ENCODE assay signal across 25 cellular contexts in the genomic region with DNA sequence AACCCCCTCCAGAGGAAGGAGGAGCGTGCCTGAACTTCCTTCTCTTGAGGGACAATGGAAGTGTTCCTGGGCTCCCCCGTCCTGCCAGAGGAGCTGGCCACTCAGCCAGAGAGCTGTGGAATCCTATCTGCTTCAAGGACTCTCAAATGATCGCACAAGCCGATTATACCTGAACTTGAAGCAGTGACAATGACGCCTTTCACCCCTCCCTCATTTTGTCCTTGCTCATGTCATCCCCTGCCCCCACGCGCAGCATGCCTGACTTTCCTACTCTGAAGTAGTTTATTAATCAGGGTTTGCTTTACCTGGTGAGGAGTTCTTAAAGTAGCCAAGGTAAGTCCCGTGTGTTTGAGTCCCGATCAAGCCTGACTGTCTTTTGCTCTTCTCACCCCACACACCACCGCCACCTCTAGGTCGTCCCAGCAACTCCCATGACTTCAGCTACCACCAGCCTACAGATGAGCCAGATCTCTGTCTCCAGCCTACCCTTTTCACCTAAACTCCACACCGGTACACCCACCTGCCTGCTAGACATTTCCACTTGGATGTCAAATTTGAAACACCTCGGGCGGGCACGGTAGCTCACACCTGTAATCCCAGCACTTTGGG. TPM values are rescaled to one million over a fixed set of nuclear protein-coding genes. Genes with fewer than 3 reads are reported as not detected.
DNase-seq lines count a peak whose midpoint lies in the region; ATAC-seq and TF ChIP-seq lines count a peak whose summit lies in the region.
"Had no signal": no experiment of that assay in that cellular context is flagged by ENCODE, and none has a peak within 500 bp of the region (broad histone marks: within the 10 kb centered on the region; RNA-seq: fewer than 3 reads in every experiment).

No MANE protein-coding gene starts in this region.

- TF ChIP-seq POLR2A in tibial nerve (IDR thresholded peaks at IDR 0.05), result no peak
- no peak for TF ChIP-seq POLR2A in prostate gland (IDR thresholded peaks at IDR 0.05)

- H3K9ac ChIP-seq in OCI-LY3 (ENCODE audit: low read length), result no peak overlapping the region
- H3K9ac ChIP-seq in iPS-15b (ENCODE audit: low read depth, low read length), result peak overlapping the region; percentile 10
- H3K9ac ChIP-seq: parathyroid adenoma had no signal

- peaks cover 17% of the 10 kb centered on the region for H3K27me3 ChIP-seq in OCI-LY3 (ENCODE audit: low read depth, low read length)
- no peaks in the 10 kb centered on the region for H3K27me3 ChIP-seq in iPS-15b (ENCODE audit: control insufficient read depth, insufficient read depth, low read length)
- H3K27me3 ChIP-seq in tibial nerve, result no peaks in the 10 kb centered on the region
- H3K27me3 ChIP-seq in HAP-1 (ENCODE audit: low read depth), result peaks cover 35% of the 10 kb centered on the region
- no peaks in the 10 kb centered on the region for H3K27me3 ChIP-seq in prostate gland (replicated peaks; ENCODE audit: insufficient read depth)

- no peak overlapping the region for H3K4me2 ChIP-seq in OCI-LY3 (ENCODE audit: low read length)

- no peak for TF ChIP-seq EP300 in tibial nerve (IDR thresholded peaks at IDR 0.05)

- H3K4me3 ChIP-seq in OCI-LY3 (ENCODE audit: low read length), result no peak overlapping the region
- no peak overlapping the region for H3K4me3 ChIP-seq in iPS-15b (ENCODE audit: low read depth, low read length)
- H3K4me3 ChIP-seq in tibial nerve, result no peak overlapping the region
- H3K4me3 ChIP-seq in HAP-1, result no peak overlapping the region
- no peak overlapping the region for H3K4me3 ChIP-seq in prostate gland
- H3K4me3 ChIP-seq: skin epidermis had no signal

- no peaks in the 10 kb centered on the region for H3K79me2 ChIP-seq in OCI-LY3 (ENCODE audit: low read length)
- H3K79me2 ChIP-seq: parathyroid adenoma had no signal

- H3K27ac ChIP-seq in OCI-LY3 (ENCODE audit: low read length), result no peak overlapping the region
- H3K27ac ChIP-seq in tibial nerve, result peak overlapping the region in 3 of 4 donors; percentile 14 to 87 (median 73)
- H3K27ac ChIP-seq in prostate gland, result no peak overlapping the region
- H3K27ac ChIP-seq: C4-2B, parathyroid adenoma had no signal

- H4K20me1 ChIP-seq in OCI-LY3 (ENCODE audit: insufficient read depth, low read length), result no peaks in the 10 kb centered on the region

- H3K36me3 ChIP-seq in OCI-LY3 (replicated peaks; ENCODE audit: low read depth, low read length) (no peaks in the 10 kb centered on the region), iPS-15b (ENCODE audit: control insufficient read depth, insufficient read depth, low read length) (no peaks in the 10 kb centered on the region), tibial nerve (no peaks in the 10 kb centered on the region), HAP-1 (replicated peaks) (no peaks in the 10 kb centered on the region), prostate gland (no peaks in the 10 kb centered on the region)

- in situ Hi-C loops in HAP-1 (cut with MboI; ENCODE audit: low sequenced_read_pairs), result no loop called here

- H2AFZ ChIP-seq in OCI-LY3 (ENCODE audit: low read depth, low read length), result no peak overlapping the region
- H2AFZ ChIP-seq: parathyroid adenoma had no signal

- intact Hi-C loops in prostate gland (cut with DNase I), result no loop called here

- 81 to 90% methylated on average over 15 of the region's 15 CpGs for WGBS in tibial nerve, 2 donors
- 62% methylated on average over 15 of the region's 15 CpGs for WGBS in prostate gland

- ATAC-seq in HG02610 (IDR thresholded peaks at IDR 0.05; ENCODE audit: unreplicated experiment), result no peak
- ATAC-seq: effector memory CD8-positive, alpha-beta T cell had no signal

- DNase-seq in NCI-H82 (lab: John Stamatoyannopoulos, UW) (peak; percentile 66), NCI-H82 treated with DMSO at 0.1 percent for 48 hours (lab: John Stamatoyannopoulos, UW; ENCODE audit: unreplicated experiment) (no peak), tibial nerve (ENCODE audit: low spot score in 2 of 2) (no peak), HAP-1 (ENCODE audit: low spot score in 2 of 2) (no peak), prostate gland (ENCODE audit: low spot score) (no peak)
- DNase-seq: activated CD4-positive, alpha-beta T cell treated with anti-CD3 and anti-CD28 coated beads for 4 hours; activated CD8-positive, alpha-beta memory T cell treated with anti-CD3 and anti-CD28 coated beads, Interleukin-2, amount 50 U/mL, for 4 hours; activated effector memory CD4-positive, alpha-beta T cell treated with anti-CD3 and anti-CD28 coated beads, Interleukin-2, amount 50 U/mL, for 16 hours; central memory CD4-positive, alpha-beta T cell; effector memory CD8-positive, alpha-beta T cell; naive B cell; NCI-H1417 treated with DMSO at 0.1 percent for 48 hours; NCI-H2171 treated with DMSO at 0.1 percent for 48 hours; stimulated activated CD4-positive, alpha-beta T cell treated with anti-CD3 and anti-CD28 coated beads, Interleukin-4, amount 100 ng/mL, for 4 hours had no signal

- H3K9me3 ChIP-seq in OCI-LY3 (ENCODE audit: insufficient read depth, low read length) (no peaks in the 10 kb centered on the region), iPS-15b (ENCODE audit: control insufficient read depth, insufficient read depth, low read length) (no peaks in the 10 kb centered on the region), tibial nerve (peaks cover 0 to 7% (median 0%) of the 10 kb centered on the region in 4 donors), HAP-1 (no peaks in the 10 kb centered on the region), prostate gland (no peaks in the 10 kb centered on the region)

- TF ChIP-seq CTCF in OCI-LY3 (IDR thresholded peaks at IDR 0.05; ENCODE audit: low read depth, low read length), result peak; percentile 36
- TF ChIP-seq CTCF in tibial nerve (IDR thresholded peaks at IDR 0.05), result no peak
- TF ChIP-seq CTCF in prostate gland (IDR thresholded peaks at IDR 0.05), result no peak

- H3K4me1 ChIP-seq in OCI-LY3 (ENCODE audit: low read length) (peaks cover 31% of the 10 kb centered on the region), iPS-15b (ENCODE audit: control insufficient read depth, insufficient read depth, low read length) (peaks cover 12% of the 10 kb centered on the region), tibial nerve (peaks cover 0 to 71% (median 26%) of the 10 kb centered on the region in 4 donors), HAP-1 (no peaks in the 10 kb centered on the region), prostate gland (replicated peaks) (no peaks in the 10 kb centered on the region)
- H3K4me1 ChIP-seq: parathyroid adenoma had no signal

RNA-seq across cellular contexts. Expression of a gene that starts 25.0 kb away (rescaled TPM):
- total RNA-seq in tibial nerve (100 to 1,000 TPM; 108 to 291 (median 153) TPM), prostate gland (10 to 100 TPM; 17.9 to 43.2 TPM)
- total RNA-seq: A172, lung microvascular endothelial cell, RPMI7951 had no signal

RNA-seq across cellular contexts. Expression of a gene that starts 43.3 kb away (rescaled TPM):
- not detected for total RNA-seq in tibial nerve
- not detected for total RNA-seq in prostate gland
- total RNA-seq: A172, HT-29, LHCN-M2, lung microvascular endothelial cell, RPMI7951 had no signal

Comparison
In these comparisons a context has a peak if more than half of its experiments do, and no peak if none do; other contexts are left out.
1. H3K27ac ChIP-seq: peak in tibial nerve (3 of 4); none in OCI-LY3 (single experiment) and prostate gland (0 of 2).